In genomic region chr10:119981826-119982225, GRCh38 we compare ENCODE assay signal across 18 cellular contexts.
DNase-seq lines count a peak whose midpoint lies in the region; ATAC-seq, FAIRE-seq and TF ChIP-seq lines count a peak whose summit lies in the region.
"Had no signal": no experiment of that assay in that cellular context is flagged by ENCODE, and none has a peak within 500 bp of the region (broad histone marks: within the 10 kb centered on the region; RNA-seq: fewer than 3 reads in every experiment).

No MANE protein-coding gene starts in this region.

- TF ChIP-seq CTCF in C4-2B (conservative IDR thresholded peaks at IDR 0.05) = no peak
- TF ChIP-seq CTCF in bronchial epithelial cell (IDR thresholded peaks at IDR 0.05; ENCODE audit: insufficient read depth, low read length, severe bottlenecking) = no peak
- no peak for TF ChIP-seq CTCF in pancreas (IDR thresholded peaks at IDR 0.05)
- TF ChIP-seq CTCF in Calu3 (IDR thresholded peaks at IDR 0.05; ENCODE audit: unreplicated experiment) = no peak
- no peak for TF ChIP-seq CTCF in ovary (IDR thresholded peaks at IDR 0.05)

- H3K4me3 ChIP-seq in bronchial epithelial cell (ENCODE audit: low read depth, low read length) = no peak overlapping the region
- no peak overlapping the region for H3K4me3 ChIP-seq in pancreas
- H3K4me3 ChIP-seq in ovary = no peak overlapping the region

- WGBS in pancreas, 2 donors = 30 to 33% methylated on average over 1 of the region's 1 CpG
- 8 to 31% (median 14%) methylated on average over 1 of the region's 1 CpG for WGBS in ovary, 3 donors

- H3K4me1 ChIP-seq in pancreas (no peaks in the 10 kb centered on the region), ovary (ENCODE audit: insufficient read depth) (peaks cover 2% of the 10 kb centered on the region)

- H3K36me3 Mint-ChIP-seq in Calu3 (ENCODE audit: insufficient read depth, unreplicated experiment) = no peaks in the 10 kb centered on the region
- H3K36me3 Mint-ChIP-seq: CD8-positive, alpha-beta memory T cell had no signal

- H3K9me3 ChIP-seq in pancreas = no peaks in the 10 kb centered on the region
- H3K9me3 ChIP-seq in ovary = no peaks in the 10 kb centered on the region

- no peak overlapping the region for H3K4me3 Mint-ChIP-seq in Calu3 (ENCODE audit: low read depth, unreplicated experiment)
- H3K4me3 Mint-ChIP-seq: B cell; CD8-positive, alpha-beta memory T cell had no signal

- CTCF ChIA-PET in Calu3 (lab: Charles Lee) = no interaction called here

- no peak for TF ChIP-seq EP300 in ovary (IDR thresholded peaks at IDR 0.05)

- ATAC-seq in pancreas = peak in 3 of 4 donors; percentile 32 to 51 (median 41)
- ATAC-seq: Right ventricle myocardium inferior, SK-N-SH treated with all-trans-retinoic acid at 6 μM for 48 hours had no signal

- no peaks in the 10 kb centered on the region for H3K27me3 ChIP-seq in bronchial epithelial cell (ENCODE audit: control insufficient read depth, insufficient read depth, low read length)
- no peaks in the 10 kb centered on the region for H3K27me3 ChIP-seq in pancreas
- H3K27me3 ChIP-seq in ovary = no peaks in the 10 kb centered on the region

- H3K36me3 ChIP-seq in bronchial epithelial cell (ENCODE audit: control insufficient read depth, insufficient read depth, low read length) (no peaks in the 10 kb centered on the region), pancreas (no peaks in the 10 kb centered on the region), ovary (no peaks in the 10 kb centered on the region)

- no peak for TF ChIP-seq POLR2A in ovary (IDR thresholded peaks at IDR 0.05)

- H3K9me3 Mint-ChIP-seq in Calu3 (ENCODE audit: low read depth, unreplicated experiment) = no peaks in the 10 kb centered on the region

- no peaks in the 10 kb centered on the region for H3K27me3 Mint-ChIP-seq in Calu3 (ENCODE audit: unreplicated experiment)

- BruUV-seq in Calu3 (replicated peaks; lab: Mats Ljungman, UMichigan) = no TSS peak

- intact Hi-C loops in pancreas (cut with DNase I) = no loop called here
- intact Hi-C loops in Calu3 (cut with micrococcal nuclease; ENCODE audit: unreplicated experiment) = no loop called here
- intact Hi-C loops in ovary (cut with DNase I) = no loop called here

- H3K4me1 Mint-ChIP-seq in Calu3 (ENCODE audit: low read depth, unreplicated experiment) = no peaks in the 10 kb centered on the region
- H3K4me1 Mint-ChIP-seq: B cell; CD8-positive, alpha-beta memory T cell had no signal

- FAIRE-seq in bronchial epithelial cell (lab: Jason Lieb, UNC) (no peak), pancreas (lab: Jason Lieb, UNC) (no peak)

- DNase-seq in M059J (ENCODE audit: low read depth) (peak; percentile 61), bronchial epithelial cell (ENCODE audit: low read depth) (peak; percentile 8), pancreas (no peak), Calu3 (no peak), NK-92 (lab: John Stamatoyannopoulos, UW; ENCODE audit: unreplicated experiment) (no peak), HuH-7 (ENCODE audit: low spot score) (no peak), ovary (no peak)
- DNase-seq: CD8-positive, alpha-beta memory T cell; DMS 273 treated with DMSO at 0.1 percent for 48 hours; EL; H7; NCI-H1092; NCI-H226; NCI-H69 had no signal

- H3K27ac ChIP-seq in C4-2B (peak overlapping the region; percentile 34; the same call in 1 of the 2 replicates), pancreas (no peak overlapping the region), ovary (no peak overlapping the region)

- no peak overlapping the region for H3K27ac Mint-ChIP-seq in Calu3 (ENCODE audit: unreplicated experiment)
- H3K27ac Mint-ChIP-seq: B cell; CD8-positive, alpha-beta memory T cell had no signal

Comparison
In these comparisons a context has a peak if more than half of its experiments do, and no peak if none do; other contexts are left out.
1. DNase-seq: peak in M059J (single experiment) and bronchial epithelial cell (single experiment); none in pancreas (0 of 6), Calu3 (single experiment), NK-92 (single experiment), HuH-7 (single experiment) and ovary (0 of 5).